ENCODE assay signal across 2 cellular contexts in the genomic region with DNA sequence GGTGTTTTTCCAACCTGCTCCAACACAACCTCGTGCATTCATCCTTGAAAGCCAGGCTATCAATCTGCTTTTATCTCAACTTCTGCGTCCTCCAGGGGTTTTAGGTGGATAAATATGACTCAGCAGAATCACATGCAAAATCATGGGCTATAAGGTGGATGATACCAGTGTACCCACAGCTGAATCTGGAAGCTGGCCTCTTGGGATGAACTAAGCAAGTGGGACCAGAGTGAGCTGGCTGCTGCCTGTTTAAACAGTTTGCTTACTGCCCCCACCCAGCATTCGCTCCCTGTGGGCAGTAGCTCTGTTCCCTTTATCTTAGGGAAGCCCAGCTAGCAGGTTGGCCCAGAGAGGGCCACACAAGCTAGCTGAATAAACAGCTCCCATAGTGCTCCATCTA.
A peak's percentile ranks its signal among the peaks of the same experiment; 100 is the strongest.
TF ChIP-seq lines count a peak whose summit lies in the region.

No MANE protein-coding gene starts in this region.

TF ChIP-seq in HepG2, 621 proteins besides CTCF, POLR2A, EP300 and RAD21 (continues in another document):
- TF ChIP-seq ZNF850 (CRISPR knock-in tag; conservative IDR thresholded peaks at IDR 0.05) (no peak), ZNF746 (CRISPR knock-in tag; IDR thresholded peaks at IDR 0.05) (no peak), NCOA5 (CRISPR knock-in tag; IDR thresholded peaks at IDR 0.05) (no peak), SKI (IDR thresholded peaks at IDR 0.05; ENCODE audit: partially characterized antibody) (no peak), MAFK (conservative IDR thresholded peaks at IDR 0.05 in 1 of 2, IDR thresholded peaks at IDR 0.05 in 1 of 2; ENCODE audit: low read length in 2 of 2) (peak; percentile 54 to 64), NFE2L2 (IDR thresholded peaks at IDR 0.05; ENCODE audit: low read length) (peak; percentile 61), ZNF766 (CRISPR knock-in tag; IDR thresholded peaks at IDR 0.05; ENCODE audit: borderline replicate concordance) (no peak), ZSCAN9 (CRISPR knock-in tag; IDR thresholded peaks at IDR 0.05; ENCODE audit: borderline replicate concordance) (no peak), SETDB1 (CRISPR knock-in tag; IDR thresholded peaks at IDR 0.05; ENCODE audit: borderline replicate concordance) (no peak), HCFC1 (IDR thresholded peaks at IDR 0.05; ENCODE audit: low read depth, low read length) (no peak), RFXANK (CRISPR knock-in tag; IDR thresholded peaks at IDR 0.05) (no peak), MAFF (IDR thresholded peaks at IDR 0.05; ENCODE audit: low read depth, low read length) (0 out of 2 replicates have a peak, but pooled peaks have one; percentile 40), MEIS1 (CRISPR knock-in tag; IDR thresholded peaks at IDR 0.05; ENCODE audit: borderline replicate concordance) (no peak), SPEN (CRISPR knock-in tag; IDR thresholded peaks at IDR 0.05; ENCODE audit: low read depth) (no peak)
- TF ChIP-seq, protein P1, sequence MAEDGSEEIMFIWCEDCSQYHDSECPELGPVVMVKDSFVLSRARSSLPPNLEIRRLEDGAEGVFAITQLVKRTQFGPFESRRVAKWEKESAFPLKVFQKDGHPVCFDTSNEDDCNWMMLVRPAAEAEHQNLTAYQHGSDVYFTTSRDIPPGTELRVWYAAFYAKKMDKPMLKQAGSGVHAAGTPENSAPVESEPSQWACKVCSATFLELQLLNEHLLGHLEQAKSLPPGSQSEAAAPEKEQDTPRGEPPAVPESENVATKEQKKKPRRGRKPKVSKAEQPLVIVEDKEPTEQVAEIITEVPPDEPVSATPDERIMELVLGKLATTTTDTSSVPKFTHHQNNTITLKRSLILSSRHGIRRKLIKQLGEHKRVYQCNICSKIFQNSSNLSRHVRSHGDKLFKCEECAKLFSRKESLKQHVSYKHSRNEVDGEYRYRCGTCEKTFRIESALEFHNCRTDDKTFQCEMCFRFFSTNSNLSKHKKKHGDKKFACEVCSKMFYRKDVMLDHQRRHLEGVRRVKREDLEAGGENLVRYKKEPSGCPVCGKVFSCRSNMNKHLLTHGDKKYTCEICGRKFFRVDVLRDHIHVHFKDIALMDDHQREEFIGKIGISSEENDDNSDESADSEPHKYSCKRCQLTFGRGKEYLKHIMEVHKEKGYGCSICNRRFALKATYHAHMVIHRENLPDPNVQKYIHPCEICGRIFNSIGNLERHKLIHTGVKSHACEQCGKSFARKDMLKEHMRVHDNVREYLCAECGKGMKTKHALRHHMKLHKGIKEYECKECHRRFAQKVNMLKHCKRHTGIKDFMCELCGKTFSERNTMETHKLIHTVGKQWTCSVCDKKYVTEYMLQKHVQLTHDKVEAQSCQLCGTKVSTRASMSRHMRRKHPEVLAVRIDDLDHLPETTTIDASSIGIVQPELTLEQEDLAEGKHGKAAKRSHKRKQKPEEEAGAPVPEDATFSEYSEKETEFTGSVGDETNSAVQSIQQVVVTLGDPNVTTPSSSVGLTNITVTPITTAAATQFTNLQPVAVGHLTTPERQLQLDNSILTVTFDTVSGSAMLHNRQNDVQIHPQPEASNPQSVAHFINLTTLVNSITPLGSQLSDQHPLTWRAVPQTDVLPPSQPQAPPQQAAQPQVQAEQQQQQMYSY (CRISPR knock-in tag; IDR thresholded peaks at IDR 0.05) = no peak
- TF ChIP-seq, protein P2, sequence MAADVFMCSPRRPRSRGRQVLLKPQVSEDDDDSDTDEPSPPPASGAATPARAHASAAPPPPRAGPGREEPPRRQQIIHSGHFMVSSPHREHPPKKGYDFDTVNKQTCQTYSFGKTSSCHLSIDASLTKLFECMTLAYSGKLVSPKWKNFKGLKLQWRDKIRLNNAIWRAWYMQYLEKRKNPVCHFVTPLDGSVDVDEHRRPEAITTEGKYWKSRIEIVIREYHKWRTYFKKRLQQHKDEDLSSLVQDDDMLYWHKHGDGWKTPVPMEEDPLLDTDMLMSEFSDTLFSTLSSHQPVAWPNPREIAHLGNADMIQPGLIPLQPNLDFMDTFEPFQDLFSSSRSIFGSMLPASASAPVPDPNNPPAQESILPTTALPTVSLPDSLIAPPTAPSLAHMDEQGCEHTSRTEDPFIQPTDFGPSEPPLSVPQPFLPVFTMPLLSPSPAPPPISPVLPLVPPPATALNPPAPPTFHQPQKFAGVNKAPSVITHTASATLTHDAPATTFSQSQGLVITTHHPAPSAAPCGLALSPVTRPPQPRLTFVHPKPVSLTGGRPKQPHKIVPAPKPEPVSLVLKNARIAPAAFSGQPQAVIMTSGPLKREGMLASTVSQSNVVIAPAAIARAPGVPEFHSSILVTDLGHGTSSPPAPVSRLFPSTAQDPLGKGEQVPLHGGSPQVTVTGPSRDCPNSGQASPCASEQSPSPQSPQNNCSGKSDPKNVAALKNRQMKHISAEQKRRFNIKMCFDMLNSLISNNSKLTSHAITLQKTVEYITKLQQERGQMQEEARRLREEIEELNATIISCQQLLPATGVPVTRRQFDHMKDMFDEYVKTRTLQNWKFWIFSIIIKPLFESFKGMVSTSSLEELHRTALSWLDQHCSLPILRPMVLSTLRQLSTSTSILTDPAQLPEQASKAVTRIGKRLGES (CRISPR knock-in tag; IDR thresholded peaks at IDR 0.05; ENCODE audit: borderline replicate concordance) = no peak

TF ChIP-seq in H1, 55 proteins besides CTCF, POLR2A, EP300 and RAD21:
- TF ChIP-seq BACH1 (IDR thresholded peaks at IDR 0.05; ENCODE audit: low read length) = peak; percentile 90
- TF ChIP-seq MAFK (IDR thresholded peaks at IDR 0.05; ENCODE audit: low read depth, low read length) = peak; percentile 48; the same call in 1 of the 2 replicates
- TF ChIP-seq FOSL1 (IDR thresholded peaks at IDR 0.05; ENCODE audit: insufficient read depth, low read depth, low read length) = no peak
